ENCODE assay signal across 23 cellular contexts in the genomic region with DNA sequence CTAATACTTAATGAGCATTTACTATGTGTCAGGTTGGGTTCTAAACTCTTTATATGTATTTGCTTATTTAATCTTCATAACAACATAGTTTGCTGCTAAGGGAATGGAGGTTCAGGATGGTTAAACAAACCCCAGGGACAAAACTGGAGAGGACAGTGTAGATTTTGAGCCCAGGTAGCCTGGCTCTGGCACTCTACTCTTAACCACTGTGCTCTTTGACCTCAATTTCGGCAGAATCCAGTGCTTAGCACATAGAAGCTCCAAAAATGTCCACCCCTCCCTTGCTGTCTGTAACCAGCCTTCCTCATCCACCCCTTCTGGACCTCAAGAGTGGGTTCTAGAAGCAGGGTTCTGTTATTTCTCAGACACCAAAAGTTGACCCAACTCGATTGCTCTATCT.
"Had no signal": no experiment of that assay in that cellular context is flagged by ENCODE, and none has a peak within 500 bp of the region (broad histone marks: within the 10 kb centered on the region; RNA-seq: fewer than 3 reads in every experiment).

No MANE protein-coding gene starts in this region.

- H3K4me1 ChIP-seq: ascending aorta, parathyroid adenoma, psoas muscle had no signal

- ATAC-seq: esophagus mucosa, heart left ventricle, psoas muscle had no signal

- H3K27ac Mint-ChIP-seq: activated CD4-positive, alpha-beta memory T cell treated with anti-CD3 and anti-CD28 coated beads for 36 hours; activated naive CD4-positive, alpha-beta T cell treated with anti-CD3 and anti-CD28 coated beads, Interleukin-2, amount 10 ng/mL, durations not matched to agents 7 days and 5 days; activated naive CD8-positive, alpha-beta T cell treated with anti-CD3 and anti-CD28 coated beads, Interleukin-2, amount 10 ng/mL, durations not matched to agents 7 days and 5 days; activated T-cell treated with anti-CD3 and anti-CD28 coated beads, Interleukin-2, amount 50 U/mL, for 72 hours had no signal

- H3K4me3 Mint-ChIP-seq: activated CD4-positive, alpha-beta memory T cell treated with anti-CD3 and anti-CD28 coated beads for 36 hours; activated naive CD4-positive, alpha-beta T cell treated with anti-CD3 and anti-CD28 coated beads, Interleukin-2, amount 10 ng/mL, durations not matched to agents 7 days and 5 days; activated naive CD8-positive, alpha-beta T cell treated with anti-CD3 and anti-CD28 coated beads, Interleukin-2, amount 10 ng/mL, durations not matched to agents 7 days and 5 days; activated T-cell treated with anti-CD3 and anti-CD28 coated beads, Interleukin-2, amount 50 U/mL, for 72 hours; brain had no signal

- H3K36me3 Mint-ChIP-seq: activated CD4-positive, alpha-beta memory T cell treated with anti-CD3 and anti-CD28 coated beads for 36 hours; activated naive CD4-positive, alpha-beta T cell treated with anti-CD3 and anti-CD28 coated beads, Interleukin-2, amount 10 ng/mL, durations not matched to agents 7 days and 5 days; activated naive CD8-positive, alpha-beta T cell treated with anti-CD3 and anti-CD28 coated beads, Interleukin-2, amount 10 ng/mL, durations not matched to agents 7 days and 5 days; brain; neural progenitor cell had no signal

- H3K36me3 ChIP-seq: ascending aorta, cardiac muscle cell, heart left ventricle, lower lobe of right lung, neural progenitor cell, suprapubic skin, tibial artery had no signal

- H3K27ac ChIP-seq: ascending aorta, cardiac muscle cell, heart left ventricle, lower lobe of right lung, neural progenitor cell, parathyroid adenoma, psoas muscle, suprapubic skin, tibial artery had no signal

- H3K4me3 ChIP-seq: ascending aorta, cardiac muscle cell, heart left ventricle, lower lobe of right lung, neural progenitor cell, psoas muscle, smooth muscle cell, suprapubic skin, tibial artery had no signal

- H3K9me3 ChIP-seq: ascending aorta, heart left ventricle, lower lobe of right lung, psoas muscle, suprapubic skin, tibial artery had no signal

- DNase-seq: activated CD4-positive, alpha-beta memory T cell treated with anti-CD3 and anti-CD28 coated beads for 36 hours; activated CD4-positive, alpha-beta T cell treated with anti-CD3 and anti-CD28 coated beads for 48 hours; activated gamma-delta T cell; activated naive CD4-positive, alpha-beta T cell treated with anti-CD3 and anti-CD28 coated beads, Interleukin-2, amount 10 ng/mL, durations not matched to agents 7 days and 5 days; activated naive CD8-positive, alpha-beta T cell treated with anti-CD3 and anti-CD28 coated beads, Interleukin-2, amount 10 ng/mL, durations not matched to agents 7 days and 5 days; activated T-cell treated with anti-CD3 and anti-CD28 coated beads, Interleukin-2, amount 50 U/mL, for 72 hours; cortex of kidney; foreskin fibroblast; heart left ventricle; lower lobe of right lung; occipital lobe; psoas muscle; stimulated activated CD4-positive, alpha-beta T cell treated with anti-CD3 and anti-CD28 coated beads, Interleukin-15, amount 100 ng/mL, for 24 hours; stimulated activated CD4-positive, alpha-beta T cell treated with anti-CD3 and anti-CD28 coated beads, Interleukin-2, amount 100 ng/mL, for 24 hours; tibial artery had no signal

- H3K9me3 Mint-ChIP-seq: activated CD4-positive, alpha-beta memory T cell treated with anti-CD3 and anti-CD28 coated beads for 36 hours; activated naive CD4-positive, alpha-beta T cell treated with anti-CD3 and anti-CD28 coated beads, Interleukin-2, amount 10 ng/mL, durations not matched to agents 7 days and 5 days; activated naive CD8-positive, alpha-beta T cell treated with anti-CD3 and anti-CD28 coated beads, Interleukin-2, amount 10 ng/mL, durations not matched to agents 7 days and 5 days; activated T-cell treated with anti-CD3 and anti-CD28 coated beads, Interleukin-2, amount 50 U/mL, for 72 hours; neural progenitor cell had no signal

- H3K27me3 ChIP-seq: ascending aorta had no signal
